ENCODE assay signal across 31 cellular contexts in genomic region chr21:23951251-23951650, GRCh38.
DNase-seq lines count a peak whose midpoint lies in the region; ATAC-seq, FAIRE-seq and TF ChIP-seq lines count a peak whose summit lies in the region.
"Had no signal": no experiment of that assay in that cellular context is flagged by ENCODE, and none has a peak within 500 bp of the region (broad histone marks: within the 10 kb centered on the region; RNA-seq: fewer than 3 reads in every experiment).

No MANE protein-coding gene starts in this region.

- no peak for TF ChIP-seq EP300 in SK-N-SH (IDR thresholded peaks at IDR 0.05; ENCODE audit: borderline replicate concordance in 1 of 2, low read depth in 1 of 2, low read length in 1 of 2)

- no peak for TF ChIP-seq POLR2A in GM12891 (IDR thresholded peaks at IDR 0.05; ENCODE audit: low read depth, low read length)

- H3K27ac ChIP-seq in SK-N-SH (ENCODE audit: low read depth in 2 of 2, low read length in 1 of 2) (peak overlapping the region in 1 of 2 experiments; percentile 82; a peak in 2 of 4 replicates), fibroblast of lung (ENCODE audit: insufficient read depth, low read length) (no peak overlapping the region)
- H3K27ac ChIP-seq: C4-2B, coronary artery, gastrocnemius medialis, GM23248, neutrophil, right lobe of liver, tibial nerve had no signal

- TF ChIP-seq RAD21 in SK-N-SH (IDR thresholded peaks at IDR 0.05; ENCODE audit: low read length) = no peak

- no peaks in the 10 kb centered on the region for H3K27me3 ChIP-seq in SK-N-SH (ENCODE audit: insufficient read depth)
- no peaks in the 10 kb centered on the region for H3K27me3 ChIP-seq in fibroblast of lung (ENCODE audit: control insufficient read depth, insufficient read depth, low read length)
- H3K27me3 ChIP-seq: gastrocnemius medialis, neutrophil, right lobe of liver, tibial nerve had no signal

- H3K27me3 Mint-ChIP-seq in stimulated activated naive B cell treated with anti-CD40 and anti-IgM and Interleukin-4, amounts not matched to agents 10 μg/mL and 1 μg/mL and 100 μg/mL, for 72 hours = no peaks in the 10 kb centered on the region
- H3K27me3 Mint-ChIP-seq in activated T-cell treated with anti-CD3 and anti-CD28 coated beads, Interleukin-2, amount 50 U/mL, for 72 hours (ENCODE audit: low read depth) = no peaks in the 10 kb centered on the region
- H3K27me3 Mint-ChIP-seq: activated naive CD4-positive, alpha-beta T cell treated with anti-CD3 and anti-CD28 coated beads, Interleukin-2, amount 50 U/mL, for 24 hours; effector memory CD8-positive, alpha-beta T cell had no signal

- no peak overlapping the region for H3K4me3 ChIP-seq in SK-N-SH (ENCODE audit: low read depth in 2 of 2, low read length in 1 of 2)
- H3K4me3 ChIP-seq in fibroblast of lung (replicated peaks in 1 of 4; ENCODE audit: control extremely low read depth in 1 of 4, insufficient read depth in 1 of 4, low read depth in 3 of 4, low read length in 4 of 4) = no peak overlapping the region
- H3K4me3 ChIP-seq: coronary artery, gastrocnemius medialis, GM23248, K562, right lobe of liver, tibial nerve had no signal

- H3K4me1 ChIP-seq in SK-N-SH (ENCODE audit: control insufficient read depth in 1 of 2, insufficient read depth in 2 of 2, low read depth in 1 of 2, low read length in 1 of 2) (peaks cover 0 to 8% of the 10 kb centered on the region in 2 experiments; a peak in 1 of 4 replicates), fibroblast of lung (ENCODE audit: control insufficient read depth, extremely low read depth, insufficient read depth, low read length) (no peaks in the 10 kb centered on the region)
- H3K4me1 ChIP-seq: gastrocnemius medialis, right lobe of liver, tibial nerve had no signal

- H3K9ac ChIP-seq in SK-N-SH = no peak overlapping the region; the same call in 1 of the 2 replicates
- H3K9ac ChIP-seq in fibroblast of lung (ENCODE audit: insufficient read depth, low read length) = no peak overlapping the region
- H3K9ac ChIP-seq: GM23248 had no signal

- CTCF ChIA-PET in SK-N-SH (lab: Yijun Ruan, JAX) = no interaction called here

- no peaks in the 10 kb centered on the region for H3K79me2 ChIP-seq in SK-N-SH (ENCODE audit: insufficient read depth)
- no peaks in the 10 kb centered on the region for H3K79me2 ChIP-seq in fibroblast of lung (ENCODE audit: control insufficient read depth, insufficient read depth, low read length)

- POLR2A ChIA-PET in SK-N-SH (lab: Yijun Ruan, JAX) = no interaction called here

- H3K36me3 Mint-ChIP-seq in stimulated activated naive B cell treated with anti-CD40 and anti-IgM and Interleukin-4, amounts not matched to agents 10 μg/mL and 1 μg/mL and 100 μg/mL, for 72 hours = peaks cover 3% of the 10 kb centered on the region in 2 donors
- H3K36me3 Mint-ChIP-seq in activated T-cell treated with anti-CD3 and anti-CD28 coated beads, Interleukin-2, amount 50 U/mL, for 72 hours (ENCODE audit: insufficient read depth in 2 of 2) = no peaks in the 10 kb centered on the region
- H3K36me3 Mint-ChIP-seq: activated naive CD4-positive, alpha-beta T cell treated with anti-CD3 and anti-CD28 coated beads, Interleukin-2, amount 50 U/mL, for 24 hours; naive thymus-derived CD4-positive, alpha-beta T cell had no signal

- TF ChIP-seq CTCF in SK-N-SH (IDR thresholded peaks at IDR 0.05) = no peak
- TF ChIP-seq CTCF in fibroblast of lung (conservative IDR thresholded peaks at IDR 0.05 in 1 of 2, IDR thresholded peaks at IDR 0.05 in 1 of 2; ENCODE audit: low read depth in 1 of 2, low read length in 2 of 2) = no peak

- H2AFZ ChIP-seq in SK-N-SH (ENCODE audit: low read depth) = no peak overlapping the region
- no peak overlapping the region for H2AFZ ChIP-seq in fibroblast of lung (ENCODE audit: low read length)
- H2AFZ ChIP-seq: GM23248 had no signal

- peak; percentile 10 for DNase-seq in HTR-8/SVneo (ENCODE audit: insufficient read length, low spot score)
- DNase-seq in SK-N-SH = no peak
- peak; percentile 53 to 59 for DNase-seq in fibroblast of lung (ENCODE audit: low read depth in 2 of 2)
- DNase-seq in stimulated activated naive B cell treated with anti-CD40 and anti-IgM and Interleukin-4, amounts not matched to agents 10 μg/mL and 1 μg/mL and 100 μg/mL, for 72 hours = no peak
- DNase-seq in GM12891 (ENCODE audit: insufficient read length, low spot score) = no peak
- DNase-seq in activated T-cell treated with anti-CD3 and anti-CD28 coated beads, Interleukin-2, amount 50 U/mL, for 72 hours = no peak
- DNase-seq: activated CD8-positive, alpha-beta T cell treated with anti-CD3 and anti-CD28 coated beads, Interleukin-2, amount 10 ng/mL, durations not matched to agents 7 days and 5 days; amygdala; Calu3; DMS79; effector memory CD8-positive, alpha-beta T cell; erythroblast; gastrocnemius medialis; GF-D8; GM23248; midbrain; naive thymus-derived CD4-positive, alpha-beta T cell; NCI-H1105 treated with DMSO at 0.1 percent for 48 hours; NCI-H2029; NCI-H524 treated with DMSO at 0.1 percent for 48 hours; right lobe of liver; stimulated activated CD4-positive, alpha-beta T cell treated with anti-CD3 and anti-CD28 coated beads, Interleukin-4, amount 100 ng/mL, for 24 hours had no signal

- FAIRE-seq in HTR-8/SVneo (lab: Jason Lieb, UNC) (no peak), GM12891 (lab: Jason Lieb, UNC) (no peak)
- FAIRE-seq: GM19239, K562 had no signal

- H3K9me2 ChIP-seq in SK-N-SH = no peaks in the 10 kb centered on the region

- H3K36me3 ChIP-seq in SK-N-SH (replicated peaks in 1 of 2; ENCODE audit: control insufficient read depth in 1 of 2, insufficient read depth in 2 of 2, low read length in 1 of 2) (no peaks in the 10 kb centered on the region), fibroblast of lung (ENCODE audit: control insufficient read depth, insufficient read depth, low read length) (no peaks in the 10 kb centered on the region)
- H3K36me3 ChIP-seq: gastrocnemius medialis, neutrophil, right lobe of liver, tibial nerve had no signal

- peaks cover 2 to 7% of the 10 kb centered on the region in 2 donors for H3K9me3 Mint-ChIP-seq in stimulated activated naive B cell treated with anti-CD40 and anti-IgM and Interleukin-4, amounts not matched to agents 10 μg/mL and 1 μg/mL and 100 μg/mL, for 72 hours
- no peaks in the 10 kb centered on the region for H3K9me3 Mint-ChIP-seq in activated T-cell treated with anti-CD3 and anti-CD28 coated beads, Interleukin-2, amount 50 U/mL, for 72 hours
- H3K9me3 Mint-ChIP-seq: activated naive CD4-positive, alpha-beta T cell treated with anti-CD3 and anti-CD28 coated beads, Interleukin-2, amount 50 U/mL, for 24 hours; effector memory CD8-positive, alpha-beta T cell; naive thymus-derived CD4-positive, alpha-beta T cell had no signal

- H3K4me2 ChIP-seq in SK-N-SH (no peak overlapping the region), fibroblast of lung (ENCODE audit: extremely low read depth, insufficient read depth, low read length) (no peak overlapping the region)

- no peaks in the 10 kb centered on the region for H3F3A ChIP-seq in SK-N-SH (replicated peaks; ENCODE audit: insufficient read depth)

- no peak for ATAC-seq in stimulated activated naive B cell treated with anti-CD40 and anti-IgM and Interleukin-4, amounts not matched to agents 10 μg/mL and 1 μg/mL and 100 μg/mL, for 72 hours (replicated peaks)
- no peak for ATAC-seq in HG03196 (IDR thresholded peaks at IDR 0.05; ENCODE audit: unreplicated experiment)
- ATAC-seq in activated T-cell treated with anti-CD3 and anti-CD28 coated beads, Interleukin-2, amount 50 U/mL, for 72 hours (replicated peaks in 1 of 2) = no peak
- ATAC-seq: activated CD8-positive, alpha-beta T cell treated with anti-CD3 and anti-CD28 coated beads, Interleukin-2, amount 10 ng/mL, durations not matched to agents 7 days and 5 days; effector memory CD8-positive, alpha-beta T cell; gastrocnemius medialis; K562; naive thymus-derived CD4-positive, alpha-beta T cell; right lobe of liver; Right ventricle myocardium inferior had no signal

- peaks cover 35 to 52% of the 10 kb centered on the region in 2 donors for H3K4me1 Mint-ChIP-seq in stimulated activated naive B cell treated with anti-CD40 and anti-IgM and Interleukin-4, amounts not matched to agents 10 μg/mL and 1 μg/mL and 100 μg/mL, for 72 hours
- peaks cover 30% of the 10 kb centered on the region for H3K4me1 Mint-ChIP-seq in activated T-cell treated with anti-CD3 and anti-CD28 coated beads, Interleukin-2, amount 50 U/mL, for 72 hours (ENCODE audit: low read depth)

- no peaks in the 10 kb centered on the region for H4K20me1 ChIP-seq in SK-N-SH (ENCODE audit: insufficient read depth)
- H4K20me1 ChIP-seq in fibroblast of lung (ENCODE audit: control insufficient read depth, extremely low read depth, insufficient read depth, low read length) = no peaks in the 10 kb centered on the region

- H3K9me3 ChIP-seq in SK-N-SH (no peaks in the 10 kb centered on the region), fibroblast of lung (ENCODE audit: control insufficient read depth, insufficient read depth, low read depth, low read length) (no peaks in the 10 kb centered on the region)
- H3K9me3 ChIP-seq: gastrocnemius medialis, neutrophil, right lobe of liver, tibial nerve had no signal

- no peak overlapping the region for H3K4me3 Mint-ChIP-seq in stimulated activated naive B cell treated with anti-CD40 and anti-IgM and Interleukin-4, amounts not matched to agents 10 μg/mL and 1 μg/mL and 100 μg/mL, for 72 hours
- no peak overlapping the region for H3K4me3 Mint-ChIP-seq in activated T-cell treated with anti-CD3 and anti-CD28 coated beads, Interleukin-2, amount 50 U/mL, for 72 hours
- H3K4me3 Mint-ChIP-seq: activated CD8-positive, alpha-beta T cell treated with anti-CD3 and anti-CD28 coated beads, Interleukin-2, amount 10 ng/mL, durations not matched to agents 7 days and 5 days; activated naive CD4-positive, alpha-beta T cell treated with anti-CD3 and anti-CD28 coated beads, Interleukin-2, amount 50 U/mL, for 24 hours; effector memory CD8-positive, alpha-beta T cell had no signal

- H3K27ac Mint-ChIP-seq in stimulated activated naive B cell treated with anti-CD40 and anti-IgM and Interleukin-4, amounts not matched to agents 10 μg/mL and 1 μg/mL and 100 μg/mL, for 72 hours = peak overlapping the region; percentile 56
- H3K27ac Mint-ChIP-seq in activated T-cell treated with anti-CD3 and anti-CD28 coated beads, Interleukin-2, amount 50 U/mL, for 72 hours = no peak overlapping the region
- H3K27ac Mint-ChIP-seq: activated naive CD4-positive, alpha-beta T cell treated with anti-CD3 and anti-CD28 coated beads, Interleukin-2, amount 50 U/mL, for 24 hours; effector memory CD8-positive, alpha-beta T cell; naive thymus-derived CD4-positive, alpha-beta T cell had no signal

TF ChIP-seq in GM12891, 5 proteins besides CTCF, POLR2A, EP300 and RAD21:
- TF ChIP-seq POLR2AphosphoS5 (IDR thresholded peaks at IDR 0.05; ENCODE audit: low read depth, low read length) (no peak), PAX5 (IDR thresholded peaks at IDR 0.05; ENCODE audit: insufficient read depth, low read length, severe bottlenecking) (no peak), POU2F2 (IDR thresholded peaks at IDR 0.05; ENCODE audit: low read depth, low read length) (no peak), TAF1 (IDR thresholded peaks at IDR 0.05; ENCODE audit: low read depth, low read length) (no peak), SPI1 (IDR thresholded peaks at IDR 0.05; ENCODE audit: low read depth, low read length) (no peak)

Comparison
In these comparisons a context has a peak if more than half of its experiments do, and no peak if none do; other contexts are left out.
1. DNase-seq: peak in HTR-8/SVneo (single experiment) and fibroblast of lung (2 of 2); none in SK-N-SH (single experiment), stimulated activated naive B cell treated with anti-CD40 and anti-IgM and Interleukin-4, amounts not matched to agents 10 μg/mL and 1 μg/mL and 100 μg/mL, for 72 hours (single experiment), GM12891 (single experiment) and activated T-cell treated with anti-CD3 and anti-CD28 coated beads, Interleukin-2, amount 50 U/mL, for 72 hours (0 of 2).